ENCODE assay signal across 8 cellular contexts in the genomic region with DNA sequence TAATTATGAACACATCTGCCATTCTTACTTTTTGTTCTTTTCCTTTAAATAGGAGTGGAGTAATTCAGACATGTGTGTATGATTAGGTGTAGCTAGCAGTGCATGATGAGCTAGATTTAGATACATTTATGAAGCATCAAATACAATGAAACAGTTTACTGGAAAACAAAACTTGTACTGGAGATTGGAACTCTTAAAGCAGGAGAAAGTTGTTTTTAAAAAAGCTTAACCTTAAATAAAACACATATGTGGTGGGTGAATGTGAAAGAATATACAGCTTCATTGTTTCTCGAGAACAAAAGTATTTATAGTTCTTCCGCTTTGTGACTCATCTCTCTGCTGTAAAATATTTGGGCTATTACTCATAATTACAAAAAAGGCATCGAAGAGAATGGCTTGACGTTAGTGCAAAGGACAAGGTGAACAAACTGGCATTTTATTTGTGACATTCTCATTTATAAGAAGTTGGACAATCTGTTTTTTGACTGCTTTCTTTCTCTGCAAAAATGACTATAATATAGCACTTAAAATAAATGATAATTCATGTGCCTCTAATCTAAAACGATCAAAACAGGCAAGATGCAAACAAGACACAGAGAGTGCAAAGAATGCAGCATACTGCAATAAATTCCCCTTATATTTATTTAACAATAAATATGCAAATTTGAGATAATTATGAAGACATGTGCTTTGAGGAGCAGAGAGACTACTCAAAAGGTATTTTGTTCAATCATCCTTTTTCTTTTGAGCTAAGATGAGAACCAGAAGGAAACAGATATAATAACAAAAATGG.
DNase-seq lines count a peak whose midpoint lies in the region; ATAC-seq and TF ChIP-seq lines count a peak whose summit lies in the region.

No MANE protein-coding gene starts in this region.

- no peak for TF ChIP-seq EP300 in esophagus muscularis mucosa (IDR thresholded peaks at IDR 0.05)

- 0 out of 2 replicates have a peak overlapping the region, but pooled peaks have one; percentile 4 for H3K9ac ChIP-seq in HUES64 (ENCODE audit: low read depth, low read length)

- H3K4me1 ChIP-seq in HUES64 (ENCODE audit: insufficient read depth, low read length) (peaks cover 48% of the 10 kb centered on the region), esophagus muscularis mucosa (peaks cover 11 to 21% (median 15%) of the 10 kb centered on the region in 4 donors)

- intact Hi-C loops in esophagus muscularis mucosa (cut with DNase I) = no loop called here

- 84% methylated on average over 5 of the region's 5 CpGs for WGBS in HUES64
- WGBS in esophagus muscularis mucosa = 17% methylated on average over 5 of the region's 5 CpGs

- no peaks in the 10 kb centered on the region for H3K36me3 ChIP-seq in HUES64 (ENCODE audit: insufficient read depth, low read length)
- no peaks in the 10 kb centered on the region for H3K36me3 ChIP-seq in esophagus muscularis mucosa

- no peaks in the 10 kb centered on the region for H3K9me3 ChIP-seq in HUES64 (ENCODE audit: insufficient read depth, low read depth, low read length)
- no peaks in the 10 kb centered on the region for H3K9me3 ChIP-seq in esophagus muscularis mucosa

- DNase-seq in COLO829 (ENCODE audit: low spot score) (peak; percentile 51), esophagus muscularis mucosa (ENCODE audit: extremely low spot score) (no peak), NCI-H524 treated with DMSO at 0.1 percent for 48 hours (lab: John Stamatoyannopoulos, UW) (no peak), T-helper 2 cell (no peak)
- no peak for DNase-seq in stimulated activated CD4-positive, alpha-beta T cell treated with anti-CD3 and anti-CD28 coated beads, Interleukin-1b, Interleukin-23, amount 100 ng/mL, for 48 hours
- no peak for DNase-seq in activated CD4-positive, alpha-beta T cell treated with anti-CD3 and anti-CD28 coated beads, Interleukin-2, amount 50 U/mL, for 48 hours

- H3K4me3 ChIP-seq in HUES64 (ENCODE audit: low read length) (no peak overlapping the region), esophagus muscularis mucosa (no peak overlapping the region)

- no peak for TF ChIP-seq CTCF in esophagus muscularis mucosa (IDR thresholded peaks at IDR 0.05)

- H3K27me3 ChIP-seq in HUES64 (ENCODE audit: insufficient read depth, low read length) = no peaks in the 10 kb centered on the region
- no peaks in the 10 kb centered on the region for H3K27me3 ChIP-seq in esophagus muscularis mucosa

- peak; percentile 88 for ATAC-seq in GM21529 (IDR thresholded peaks at IDR 0.05; ENCODE audit: unreplicated experiment)

- TF ChIP-seq POLR2A in esophagus muscularis mucosa (IDR thresholded peaks at IDR 0.05; ENCODE audit: low read depth) = no peak

- no peak overlapping the region for H3K27ac ChIP-seq in HUES64 (ENCODE audit: low read depth, low read length)
- H3K27ac ChIP-seq in esophagus muscularis mucosa (replicated peaks in 1 of 4) = peak overlapping the region in 3 of 4 donors; percentile 38 to 62 (median 53)
